ENCODE assay signal across 8 cellular contexts in genomic region chr21:26732442-26733221, GRCh38.
A peak's percentile ranks its signal among the peaks of the same experiment; 100 is the strongest.
DNase-seq lines count a peak whose midpoint lies in the region; ATAC-seq and TF ChIP-seq lines count a peak whose summit lies in the region.

No MANE protein-coding gene starts in this region.

- intact Hi-C loops in head of caudate nucleus (cut with DNase I), result no loop called here
- intact Hi-C loops in posterior cingulate gyrus (cut with DNase I), result no loop called here

- TF ChIP-seq CTCF in GM13976 (IDR thresholded peaks at IDR 0.05; ENCODE audit: borderline replicate concordance, control extremely low read depth, extremely low read depth, insufficient read depth, missing control alignments), result no peak

- in situ Hi-C loops in GM13976 (cut with MboI; ENCODE audit: low sequenced_read_pairs, unreplicated experiment), result no loop called here

- peak; percentile 35 for ATAC-seq in HG02798 (IDR thresholded peaks at IDR 0.05; ENCODE audit: poor library complexity, unreplicated experiment)
- no peak for ATAC-seq in GM21423 (IDR thresholded peaks at IDR 0.05; ENCODE audit: unreplicated experiment)

- peak; percentile 13 for DNase-seq in CD1c-positive myeloid dendritic cell (ENCODE audit: extremely low spot score)
- DNase-seq in activated CD4-positive, alpha-beta T cell treated with anti-CD3 and anti-CD28 coated beads, Interleukin-2, amount 50 U/mL, for 1 hour, result peak; percentile 5
- peak; percentile 21 to 87 (median 67) for DNase-seq in head of caudate nucleus
- DNase-seq in posterior cingulate gyrus, result peak in 9 of 10 donors; percentile 33 to 89 (median 60)
- DNase-seq in GM13976 (ENCODE audit: low spot score), result no peak
- no peak for DNase-seq in activated effector memory CD4-positive, alpha-beta T cell treated with Interleukin-2 at 50 U/mL for 16 hours

Comparison
In these comparisons a context has a peak if more than half of its experiments do, and no peak if none do; other contexts are left out.
1. DNase-seq: peak in CD1c-positive myeloid dendritic cell (single experiment), activated CD4-positive, alpha-beta T cell treated with anti-CD3 and anti-CD28 coated beads, Interleukin-2, amount 50 U/mL, for 1 hour (single experiment), head of caudate nucleus (42 of 42) and posterior cingulate gyrus (9 of 10); none in GM13976 (single experiment) and activated effector memory CD4-positive, alpha-beta T cell treated with Interleukin-2 at 50 U/mL for 16 hours (single experiment).